ENCODE assay signal across 29 cellular contexts in genomic region chr2:216229488-216229887, GRCh38.
"Had no signal": no experiment of that assay in that cellular context is flagged by ENCODE, and none has a peak within 500 bp of the region (broad histone marks: within the 10 kb centered on the region; RNA-seq: fewer than 3 reads in every experiment).

No MANE protein-coding gene starts in this region.

- FAIRE-seq: urothelium cell line had no signal

- H3K4me3 ChIP-seq: psoas muscle, right lobe of liver, sigmoid colon, stomach, thoracic aorta, thyroid gland, tibial nerve, upper lobe of left lung, vagina had no signal

- H3K4me3 Mint-ChIP-seq: natural killer cell treated with Interleukin-12 subunit alpha and Interleukin-12 subunit beta and Interleukin-15 and Interleukin-18, amount 100 ng/mL, for 72 hours; nephron progenitor cell; neural crest cell; stimulated activated effector memory CD8-positive, alpha-beta T cell treated with anti-CD3 and anti-CD28 coated beads, Interleukin-12 subunit alpha, Interleukin-12 subunit beta, amount 100 ng/mL, for 72 hours; stimulated activated naive B cell treated with anti-CD40 and anti-IgM and Interleukin-4, amounts not matched to agents 10 μg/mL and 1 μg/mL and 100 μg/mL, for 72 hours; stimulated activated naive CD8-positive, alpha-beta T cell treated with anti-CD3 and anti-CD28 coated beads, Interleukin-15, Interleukin-2, amounts not matched to agents 100 ng/mL and 50 ng/mL, for 24 hours had no signal

- H3K4me1 ChIP-seq: parathyroid adenoma, psoas muscle, right lobe of liver, sigmoid colon, stomach, thyroid gland, tibial nerve, upper lobe of left lung, vagina had no signal

- H2AFZ ChIP-seq: parathyroid adenoma had no signal

- H3K9ac ChIP-seq: parathyroid adenoma had no signal

- ATAC-seq: natural killer cell treated with Interleukin-12 subunit alpha and Interleukin-12 subunit beta and Interleukin-15 and Interleukin-18, amount 100 ng/mL, for 72 hours; psoas muscle; right cardiac atrium; right lobe of liver; stimulated activated effector memory CD8-positive, alpha-beta T cell treated with anti-CD3 and anti-CD28 coated beads, Interleukin-12 subunit alpha, Interleukin-12 subunit beta, amount 100 ng/mL, for 72 hours; stimulated activated naive B cell treated with anti-CD40 and anti-IgM and Interleukin-4, amounts not matched to agents 10 μg/mL and 1 μg/mL and 100 μg/mL, for 72 hours had no signal

- H3K27me3 Mint-ChIP-seq: natural killer cell treated with Interleukin-12 subunit alpha and Interleukin-12 subunit beta and Interleukin-15 and Interleukin-18, amount 100 ng/mL, for 72 hours; progenitor cell of endocrine pancreas; stimulated activated naive B cell treated with anti-CD40 and anti-IgM and Interleukin-4, amounts not matched to agents 10 μg/mL and 1 μg/mL and 100 μg/mL, for 72 hours; stimulated activated naive CD8-positive, alpha-beta T cell treated with anti-CD3 and anti-CD28 coated beads, Interleukin-15, Interleukin-2, amounts not matched to agents 100 ng/mL and 50 ng/mL, for 24 hours had no signal

- H3K4me1 Mint-ChIP-seq: nephron progenitor cell; neural crest cell; stimulated activated naive B cell treated with anti-CD40 and anti-IgM and Interleukin-4, amounts not matched to agents 10 μg/mL and 1 μg/mL and 100 μg/mL, for 72 hours had no signal

- H3K79me2 ChIP-seq: parathyroid adenoma had no signal

- H3K27ac ChIP-seq: neutrophil, parathyroid adenoma, psoas muscle, right lobe of liver, sigmoid colon, stomach, thoracic aorta, thyroid gland, tibial nerve, vagina had no signal

- H3K27me3 ChIP-seq: neutrophil, right lobe of liver, sigmoid colon, stomach, thyroid gland, tibial nerve, upper lobe of left lung, vagina had no signal

- H3K36me3 ChIP-seq: neutrophil, right lobe of liver, sigmoid colon, stomach, thoracic aorta, thyroid gland, tibial nerve, upper lobe of left lung, vagina had no signal

- H3K9me3 ChIP-seq: right lobe of liver, thyroid gland had no signal

- DNase-seq: nephron progenitor cell; nucleus accumbens; posterior cingulate gyrus; psoas muscle; right cardiac atrium; right lobe of liver; sigmoid colon; small intestine; stimulated activated CD4-positive, alpha-beta T cell treated with anti-CD3 and anti-CD28 coated beads, Interleukin-15, amount 100 ng/mL, for 24 hours; stimulated activated CD4-positive, alpha-beta T cell treated with anti-CD3 and anti-CD28 coated beads, Interleukin-2, amount 100 ng/mL, for 24 hours; stimulated activated CD4-positive, alpha-beta T cell treated with anti-CD3 and anti-CD28 coated beads, Interleukin-2, amount 100 ng/mL, for 48 hours; stimulated activated CD4-positive, alpha-beta T cell treated with anti-CD3 and anti-CD28 coated beads, Interleukin-4, amount 100 ng/mL, for 24 hours; stimulated activated naive B cell treated with anti-CD40 and anti-IgM and Interleukin-4, amounts not matched to agents 10 μg/mL and 1 μg/mL and 100 μg/mL, for 72 hours; stimulated activated naive CD4-positive, alpha-beta T cell treated with Interleukin-2 at 50 U/mL for 16 hours; stomach; thyroid gland; trophoblast cell; upper lobe of left lung had no signal

- H3K36me3 Mint-ChIP-seq: stimulated activated effector memory CD8-positive, alpha-beta T cell treated with anti-CD3 and anti-CD28 coated beads, Interleukin-12 subunit alpha, Interleukin-12 subunit beta, amount 100 ng/mL, for 72 hours had no signal

- H3K27ac Mint-ChIP-seq: natural killer cell treated with Interleukin-12 subunit alpha and Interleukin-12 subunit beta and Interleukin-15 and Interleukin-18, amount 100 ng/mL, for 72 hours; nephron progenitor cell; progenitor cell of endocrine pancreas; stimulated activated effector memory CD8-positive, alpha-beta T cell treated with anti-CD3 and anti-CD28 coated beads, Interleukin-12 subunit alpha, Interleukin-12 subunit beta, amount 100 ng/mL, for 72 hours; stimulated activated naive B cell treated with anti-CD40 and anti-IgM and Interleukin-4, amounts not matched to agents 10 μg/mL and 1 μg/mL and 100 μg/mL, for 72 hours; stimulated activated naive CD8-positive, alpha-beta T cell treated with anti-CD3 and anti-CD28 coated beads, Interleukin-15, Interleukin-2, amounts not matched to agents 100 ng/mL and 50 ng/mL, for 24 hours had no signal
